9 cellular contexts compared by ENCODE assay signal in the genomic region with DNA sequence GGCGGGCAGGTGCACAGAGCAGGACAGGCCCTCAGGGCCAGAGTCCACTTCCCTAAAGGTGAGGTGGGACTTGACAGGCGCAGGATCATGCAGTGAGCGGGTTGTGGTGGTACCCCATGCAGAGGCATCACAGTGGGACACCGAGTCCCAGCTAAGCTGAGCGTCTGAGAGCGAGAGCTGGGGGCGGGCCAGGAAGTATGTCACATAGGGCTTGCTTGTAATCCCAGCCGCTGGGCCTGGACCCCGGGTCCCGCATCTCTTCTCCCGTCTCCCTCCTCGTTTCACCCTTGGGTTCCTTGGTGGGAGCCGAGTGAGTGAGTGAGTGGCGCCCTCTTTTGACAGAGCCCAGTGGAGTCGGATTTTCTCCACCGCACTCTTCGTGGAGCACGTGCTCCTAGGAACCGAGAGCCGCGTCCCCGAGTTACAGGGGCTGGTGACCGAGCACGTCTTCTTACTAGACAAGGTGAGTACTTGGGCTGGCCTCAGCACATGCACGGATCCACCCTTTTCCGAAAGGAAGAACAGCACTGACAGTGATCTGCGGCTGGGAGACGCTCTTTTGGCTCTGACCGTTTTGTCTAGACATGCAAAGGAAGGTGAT. TPM values are rescaled to one million over a fixed set of nuclear protein-coding genes. Genes with fewer than 3 reads are reported as not detected.
DNase-seq lines count a peak whose midpoint lies in the region; ATAC-seq and TF ChIP-seq lines count a peak whose summit lies in the region.
"Had no signal": no experiment of that assay in that cellular context is flagged by ENCODE, and none has a peak within 500 bp of the region (broad histone marks: within the 10 kb centered on the region; RNA-seq: fewer than 3 reads in every experiment).

No MANE protein-coding gene starts in this region.

- H3K36me3 ChIP-seq in WERI-Rb-1: peaks cover 89% of the 10 kb centered on the region
- peaks cover 80% of the 10 kb centered on the region for H3K36me3 ChIP-seq in MG63

- H3K4me3 ChIP-seq in AG10803 (ENCODE audit: low read length) (no peak overlapping the region), WERI-Rb-1 (ENCODE audit: low read depth, low read length) (no peak overlapping the region), MG63 (no peak overlapping the region)
- H3K4me3 ChIP-seq: lung had no signal

- H3K27ac ChIP-seq in WERI-Rb-1: 0 out of 2 replicates have a peak overlapping the region, but pooled peaks have one; percentile 4
- H3K27ac ChIP-seq in CD4-positive, alpha-beta T cell (ENCODE audit: low read depth, low read length): no peak overlapping the region

- H3K36me3 Mint-ChIP-seq in CD4-positive, alpha-beta T cell (ENCODE audit: low read depth): peaks cover 98% of the 10 kb centered on the region

- TF ChIP-seq CTCF in AG10803 (conservative IDR thresholded peaks at IDR 0.05; ENCODE audit: low read length) (peak; percentile 25; the same call in 1 of the 2 replicates), WERI-Rb-1 (IDR thresholded peaks at IDR 0.05; ENCODE audit: low read depth, low read length) (peak; percentile 90)
- TF ChIP-seq CTCF in CD4-positive, alpha-beta T cell (IDR thresholded peaks at IDR 0.05): no peak

- H3K9me3 ChIP-seq in WERI-Rb-1 (ENCODE audit: severe bottlenecking) (peaks cover 7% of the 10 kb centered on the region), MG63 (no peaks in the 10 kb centered on the region)
- no peaks in the 10 kb centered on the region for H3K9me3 ChIP-seq in CD4-positive, alpha-beta T cell (ENCODE audit: control insufficient read depth, low read length)

- no peaks in the 10 kb centered on the region for H3K9me3 Mint-ChIP-seq in CD4-positive, alpha-beta T cell

- H3K27me3 ChIP-seq in WERI-Rb-1 (ENCODE audit: insufficient read depth, low read depth, severe bottlenecking) (no peaks in the 10 kb centered on the region), MG63 (no peaks in the 10 kb centered on the region)
- H3K27me3 ChIP-seq in CD4-positive, alpha-beta T cell (ENCODE audit: control insufficient read depth, insufficient read depth, low read length): no peaks in the 10 kb centered on the region

- no peak overlapping the region for H3K27ac Mint-ChIP-seq in CD4-positive, alpha-beta T cell

- intact Hi-C loops in CD4-positive, alpha-beta T cell (cut with DNase I, micrococcal nuclease): loop anchor here in 1 of 2 experiments (5.0 to 10.0 kb wide), 2 partner anchors 167 to 279 kb away; no protein-coding TSS in a partner anchor

- POLR2A ChIA-PET in HEK293T (lab: Yijun Ruan, JAX): no interaction called here
- POLR2A ChIA-PET in CD4-positive, alpha-beta T cell (lab: Charles Lee): no interaction called here

- CTCF ChIA-PET in HEK293T (lab: Yijun Ruan, JAX): no interaction called here
- CTCF ChIA-PET in CD4-positive, alpha-beta T cell (lab: Charles Lee): no interaction called here

- DNase-seq in AG10803 (ENCODE audit: low read depth) (no peak), HEK293T (ENCODE audit: extremely low spot score) (peak; percentile 51), WERI-Rb-1 (peak; percentile 83), iPS-NIHi7 (ENCODE audit: extremely low spot score) (peak; percentile 70), NOMO-1 treated with dmso at 0.1 percent for 144 hours (lab: John Stamatoyannopoulos, UW; ENCODE audit: unreplicated experiment) (no peak), MG63 (no peak)
- no peak for DNase-seq in CD4-positive, alpha-beta T cell

- no peak overlapping the region for H3K4me3 Mint-ChIP-seq in CD4-positive, alpha-beta T cell

- no peaks in the 10 kb centered on the region for H3K4me1 Mint-ChIP-seq in CD4-positive, alpha-beta T cell (ENCODE audit: low read depth)

- no peaks in the 10 kb centered on the region for H3K27me3 Mint-ChIP-seq in CD4-positive, alpha-beta T cell

- ATAC-seq in CD4-positive, alpha-beta T cell (ENCODE audit: poor library complexity): no peak
- no peak for ATAC-seq in HG02588 (IDR thresholded peaks at IDR 0.05; ENCODE audit: unreplicated experiment)

TF ChIP-seq in HEK293T, 16 proteins besides CTCF, POLR2A, EP300 and RAD21:
- TF ChIP-seq L3MBTL2 (conservative IDR thresholded peaks at IDR 0.05) (0 out of 2 replicates have a peak, but pooled peaks have one; percentile 30), BHLHE40 (IDR thresholded peaks at IDR 0.05; ENCODE audit: borderline replicate concordance) (no peak), CTBP1 (IDR thresholded peaks at IDR 0.05; ENCODE audit: borderline replicate concordance) (no peak)

RNA-seq across cellular contexts. Expression of a gene that starts 50.8 kb away (rescaled TPM):
- 10 to 100 TPM; 10.1 to 12.0 TPM for total RNA-seq in CD4-positive, alpha-beta T cell
- total RNA-seq in MG63 (2014; rRNA removed; shearing (Covaris generic); ENCODE audit: low replicate concordance): 20.4 and 39.7 TPM in 2 replicates

Comparison
In these comparisons a context has a peak if more than half of its experiments do, and no peak if none do; other contexts are left out.
1. DNase-seq: peak in HEK293T (single experiment), WERI-Rb-1 (single experiment) and iPS-NIHi7 (single experiment); none in AG10803 (single experiment), NOMO-1 treated with dmso at 0.1 percent for 144 hours (single experiment), CD4-positive, alpha-beta T cell (0 of 10) and MG63 (single experiment).